Comparison of ENCODE assay signal across 8 cellular contexts in genomic region chr6:20401403-20402180, GRCh38.
A peak's percentile ranks its signal among the peaks of the same experiment; 100 is the strongest.
DNase-seq lines count a peak whose midpoint lies in the region; ATAC-seq and TF ChIP-seq lines count a peak whose summit lies in the region.

TSS of gene E2F3 (plus strand) at chr6:20401879. CDS start at chr6:20402233, 354 bp downstream.

- H4K20me1 ChIP-seq in MM.1S (ENCODE audit: insufficient read depth, low read length): no peaks in the 10 kb centered on the region

- DNase-seq in HAP-1 (ENCODE audit: low spot score in 2 of 2) (peak; percentile 99), MM.1S (peak; percentile 100), SIG-M5 (lab: John Stamatoyannopoulos, UW) (peak; percentile 99), activated gamma-delta T cell (lab: John Stamatoyannopoulos, UW) (peak; percentile 84), fibroblast of the conjunctiva (ENCODE audit: low read depth) (peak; percentile 100), nephron progenitor cell (peak; percentile 98)
- DNase-seq in stimulated activated naive CD8-positive, alpha-beta T cell treated with anti-CD3 and anti-CD28 coated beads, Interleukin-15, amount 100 ng/mL, for 72 hours: peak; percentile 97 to 99

- H3K27me3 Mint-ChIP-seq in nephron progenitor cell (ENCODE audit: low read depth, poor library complexity): peaks cover 11% of the 10 kb centered on the region
- no peaks in the 10 kb centered on the region for H3K27me3 Mint-ChIP-seq in stimulated activated naive CD8-positive, alpha-beta T cell treated with anti-CD3 and anti-CD28 coated beads, Interleukin-15, amount 100 ng/mL, for 72 hours

- H3K4me1 ChIP-seq in ES-I3 (ENCODE audit: insufficient read depth, low read length): no peaks in the 10 kb centered on the region
- H3K4me1 ChIP-seq in HAP-1: peaks cover 10% of the 10 kb centered on the region
- H3K4me1 ChIP-seq in MM.1S (ENCODE audit: low read length): peaks cover 9% of the 10 kb centered on the region

- H3K4me3 Mint-ChIP-seq in nephron progenitor cell: peak within 1 kb of the TSS; percentile 96
- peak within 1 kb of the TSS; percentile 89 to 100 for H3K4me3 Mint-ChIP-seq in stimulated activated naive CD8-positive, alpha-beta T cell treated with anti-CD3 and anti-CD28 coated beads, Interleukin-15, amount 100 ng/mL, for 72 hours

- H3K27me3 ChIP-seq in HAP-1 (ENCODE audit: low read depth): peaks cover 2% of the 10 kb centered on the region; the same call in 1 of the 2 replicates
- no peaks in the 10 kb centered on the region for H3K27me3 ChIP-seq in MM.1S (replicated peaks; ENCODE audit: insufficient read depth, low read length)

- in situ Hi-C loops in HAP-1 (cut with MboI; ENCODE audit: low sequenced_read_pairs): loop anchor here (5.0 kb wide), 1 partner anchor 131 kb away; the partner anchor contains the start of gene CDKAL1

- peak within 1 kb of the TSS; percentile 72 for H2AFZ ChIP-seq in MM.1S (ENCODE audit: low read length)

- H3K4me3 ChIP-seq in HAP-1 (peak within 1 kb of the TSS; percentile 90), MM.1S (ENCODE audit: low read length) (peak within 1 kb of the TSS; percentile 83)

- peak; percentile 81 for ATAC-seq in stimulated activated naive CD8-positive, alpha-beta T cell treated with anti-CD3 and anti-CD28 coated beads, Interleukin-15, amount 100 ng/mL, for 72 hours

- H3K36me3 Mint-ChIP-seq in nephron progenitor cell (ENCODE audit: low read depth): peaks cover 17% of the 10 kb centered on the region

- H3K9me2 ChIP-seq in MM.1S (replicated peaks; ENCODE audit: insufficient read depth, low read length): no peaks in the 10 kb centered on the region

- H3K9me3 ChIP-seq in ES-I3 (ENCODE audit: control insufficient read depth, insufficient read depth, low read length): no peaks in the 10 kb centered on the region
- H3K9me3 ChIP-seq in HAP-1: no peaks in the 10 kb centered on the region
- H3K9me3 ChIP-seq in MM.1S (replicated peaks; ENCODE audit: insufficient read depth, low read length): no peaks in the 10 kb centered on the region

- H3K27ac Mint-ChIP-seq in nephron progenitor cell: peak within 1 kb of the TSS; percentile 100
- H3K27ac Mint-ChIP-seq in stimulated activated naive CD8-positive, alpha-beta T cell treated with anti-CD3 and anti-CD28 coated beads, Interleukin-15, amount 100 ng/mL, for 72 hours: peak within 1 kb of the TSS; percentile 100

- peak within 1 kb of the TSS; percentile 83 for H3K4me2 ChIP-seq in MM.1S (ENCODE audit: low read depth, low read length)

- H3K36me3 ChIP-seq in ES-I3 (ENCODE audit: insufficient read depth, low read length) (peaks cover 3% of the 10 kb centered on the region; the same call in 1 of the 2 replicates), HAP-1 (replicated peaks) (peaks cover 11% of the 10 kb centered on the region), MM.1S (replicated peaks; ENCODE audit: insufficient read depth, low read length) (no peaks in the 10 kb centered on the region)

- H3K27ac ChIP-seq in MM.1S (ENCODE audit: low read length): peak within 1 kb of the TSS; percentile 94

- H3K4me1 Mint-ChIP-seq in nephron progenitor cell: peaks cover 19% of the 10 kb centered on the region
- H3K4me1 Mint-ChIP-seq in stimulated activated naive CD8-positive, alpha-beta T cell treated with anti-CD3 and anti-CD28 coated beads, Interleukin-15, amount 100 ng/mL, for 72 hours: peaks cover 23% of the 10 kb centered on the region

- peaks cover 22% of the 10 kb centered on the region for H3F3A ChIP-seq in MM.1S (ENCODE audit: insufficient read depth, low read length)

- H3K9ac ChIP-seq in ES-I3 (ENCODE audit: low read depth, low read length) (peak within 1 kb of the TSS; percentile 89), MM.1S (ENCODE audit: low read length) (peak within 1 kb of the TSS; percentile 95)

- TF ChIP-seq CTCF in MM.1S (IDR thresholded peaks at IDR 0.05; ENCODE audit: low read length) (no peak), nephron progenitor cell (IDR thresholded peaks at IDR 0.05) (no peak)

- peaks cover 43% of the 10 kb centered on the region for H3K79me2 ChIP-seq in MM.1S (ENCODE audit: low read length)

- no peaks in the 10 kb centered on the region for H3K9me3 Mint-ChIP-seq in nephron progenitor cell
- no peaks in the 10 kb centered on the region for H3K9me3 Mint-ChIP-seq in stimulated activated naive CD8-positive, alpha-beta T cell treated with anti-CD3 and anti-CD28 coated beads, Interleukin-15, amount 100 ng/mL, for 72 hours

Comparison
In these comparisons a context has a peak if more than half of its experiments do, and no peak if none do; other contexts are left out.
1. Peak in every context shown above with its lines: DNase-seq, ATAC-seq, H3K4me3 ChIP-seq and H3K27ac ChIP-seq.